ENCODE assay signal across 27 cellular contexts in the genomic region with DNA sequence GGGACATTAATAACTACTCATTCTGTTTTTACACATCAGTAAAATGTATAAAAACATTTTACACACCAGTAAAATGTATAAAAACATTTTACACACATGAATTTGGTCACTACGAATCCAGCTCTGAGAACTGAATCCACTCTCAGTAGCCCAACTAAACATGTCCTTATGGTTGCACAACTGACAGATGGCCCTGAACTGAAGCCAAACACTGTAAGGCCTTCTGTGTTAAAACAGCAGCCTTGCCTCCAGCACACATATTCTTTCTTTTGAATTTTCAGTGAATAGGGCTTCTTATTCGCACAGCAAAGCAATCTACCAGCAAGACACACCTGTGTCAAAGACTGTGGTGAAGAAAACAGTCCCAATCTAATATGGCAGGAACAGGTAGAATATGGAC.
"Had no signal": no experiment of that assay in that cellular context is flagged by ENCODE, and none has a peak within 500 bp of the region (broad histone marks: within the 10 kb centered on the region; RNA-seq: fewer than 3 reads in every experiment).

No MANE protein-coding gene starts in this region.

- DNase-seq: islet precursor cell; left ventricle myocardium inferior; mesendoderm; naive B cell; natural killer cell; nephron progenitor cell; occipital lobe; psoas muscle; right lobe of liver; stimulated activated CD4-positive, alpha-beta T cell treated with anti-CD3 and anti-CD28 coated beads, Interleukin-1b, Interleukin-23, amount 100 ng/mL, for 48 hours; stimulated activated CD4-positive, alpha-beta T cell treated with anti-CD3 and anti-CD28 coated beads, Interleukin-2, amount 100 ng/mL, for 48 hours; stimulated activated CD4-positive, alpha-beta T cell treated with anti-CD3 and anti-CD28 coated beads, Interleukin-4, amount 100 ng/mL, for 4 hours; stimulated activated CD8-positive, alpha-beta memory T cell treated with anti-CD3 and anti-CD28 coated beads, Interleukin-4, amount 100 ng/mL, for 48 hours; stimulated activated naive B cell treated with anti-CD40 and anti-IgM and Interleukin-4, amounts not matched to agents 10 μg/mL and 1 μg/mL and 100 μg/mL, for 72 hours; stimulated activated naive CD8-positive, alpha-beta T cell treated with anti-CD3 and anti-CD28 coated beads, Interleukin-15, Interleukin-2, amounts not matched to agents 100 U/mL and 50 U/mL, for 24 hours; stomach; testis; thyroid gland; transverse colon; upper lobe of left lung had no signal

- H3K79me2 ChIP-seq: parathyroid adenoma had no signal

- H3K4me3 ChIP-seq: left ventricle myocardium inferior, lung, neural progenitor cell, psoas muscle, right atrium auricular region, right lobe of liver, smooth muscle cell, stomach, testis, thyroid gland, transverse colon, upper lobe of left lung, vagina had no signal

- H3K27ac ChIP-seq: left ventricle myocardium inferior, neural progenitor cell, neutrophil, parathyroid adenoma, psoas muscle, right atrium auricular region, right lobe of liver, stomach, testis, thyroid gland, transverse colon, upper lobe of left lung, vagina had no signal

- H3K36me3 ChIP-seq: left ventricle myocardium inferior, neural progenitor cell, neutrophil, right atrium auricular region, right lobe of liver, stomach, thyroid gland, transverse colon, upper lobe of left lung, vagina had no signal

- H3K9me3 ChIP-seq: left ventricle myocardium inferior, neutrophil, psoas muscle, right atrium auricular region, right lobe of liver, stomach, testis, thyroid gland, transverse colon, upper lobe of left lung, vagina had no signal

- ATAC-seq: natural killer cell; psoas muscle; right lobe of liver; stimulated activated naive B cell treated with anti-CD40 and anti-IgM and Interleukin-4, amounts not matched to agents 10 μg/mL and 1 μg/mL and 100 μg/mL, for 72 hours; stimulated activated naive CD8-positive, alpha-beta T cell treated with anti-CD3 and anti-CD28 coated beads, Interleukin-15, Interleukin-2, amounts not matched to agents 100 U/mL and 50 U/mL, for 24 hours had no signal

- H3K4me1 ChIP-seq: left ventricle myocardium inferior, neural progenitor cell, parathyroid adenoma, psoas muscle, right atrium auricular region, right lobe of liver, stomach, testis, thyroid gland, transverse colon, upper lobe of left lung, vagina had no signal

- H3K4me2 ChIP-seq: neural progenitor cell, smooth muscle cell had no signal

- H3K27me3 ChIP-seq: neural progenitor cell, neutrophil, right atrium auricular region, right lobe of liver, stomach, testis, thyroid gland, transverse colon, upper lobe of left lung, vagina had no signal

- H3K9ac ChIP-seq: neural progenitor cell, parathyroid adenoma had no signal

- H2AFZ ChIP-seq: neural progenitor cell, parathyroid adenoma had no signal
